Comparison of ENCODE assay signal across 15 cellular contexts in the genomic region with DNA sequence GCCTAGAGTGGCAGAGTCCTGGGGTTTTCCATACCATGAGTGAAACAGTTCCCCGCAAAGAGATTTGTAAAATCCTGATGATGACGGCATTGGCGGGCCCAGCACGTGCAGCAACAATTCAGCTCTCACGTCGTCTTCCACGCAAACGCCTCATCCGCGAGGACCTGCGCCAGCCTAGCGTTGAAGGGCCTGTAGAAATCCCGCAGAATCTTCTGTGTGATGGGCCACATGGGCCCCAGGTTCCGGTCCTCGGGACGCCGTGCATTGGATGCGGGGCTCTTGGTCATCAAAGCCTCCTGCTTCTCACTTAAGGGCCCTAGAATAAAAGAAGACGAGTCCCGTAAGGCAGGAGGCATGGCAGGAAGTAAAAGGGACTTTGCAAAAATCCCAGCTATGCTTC.
"Had no signal": no experiment of that assay in that cellular context is flagged by ENCODE, and none has a peak within 500 bp of the region (broad histone marks: within the 10 kb centered on the region; RNA-seq: fewer than 3 reads in every experiment).

No MANE protein-coding gene starts in this region.

- H3K4me1 ChIP-seq: pancreas, prostate gland, right lobe of liver had no signal

- H3K36me3 ChIP-seq: pancreas, prostate gland had no signal

- DNase-seq: effector memory CD4-positive, alpha-beta T cell; esophagus squamous epithelium; foreskin fibroblast; immature natural killer cell; left ventricle myocardium superior; mammary epithelial cell; retina; stimulated activated CD4-positive, alpha-beta T cell treated with anti-CD3 and anti-CD28 coated beads, Interleukin-2, amount 100 ng/mL, for 48 hours; stimulated activated naive CD4-positive, alpha-beta T cell treated with Interleukin-2 at 50 U/mL for 16 hours had no signal

- H3K9me3 ChIP-seq: pancreas, prostate gland, right lobe of liver, tibial artery had no signal

- H3K4me3 ChIP-seq: esophagus squamous epithelium, pancreas, prostate gland, right lobe of liver, skin epidermis, tibial artery had no signal

- ATAC-seq: left ventricle myocardium superior; naive thymus-derived CD8-positive, alpha-beta T cell had no signal

- H3K27ac ChIP-seq: pancreas, prostate gland, right lobe of liver, skin epidermis, tibial artery had no signal

- H3K27me3 ChIP-seq: esophagus squamous epithelium, pancreas, right lobe of liver, tibial artery had no signal
